Comparison of ENCODE assay signal across 12 cellular contexts in the genomic region with DNA sequence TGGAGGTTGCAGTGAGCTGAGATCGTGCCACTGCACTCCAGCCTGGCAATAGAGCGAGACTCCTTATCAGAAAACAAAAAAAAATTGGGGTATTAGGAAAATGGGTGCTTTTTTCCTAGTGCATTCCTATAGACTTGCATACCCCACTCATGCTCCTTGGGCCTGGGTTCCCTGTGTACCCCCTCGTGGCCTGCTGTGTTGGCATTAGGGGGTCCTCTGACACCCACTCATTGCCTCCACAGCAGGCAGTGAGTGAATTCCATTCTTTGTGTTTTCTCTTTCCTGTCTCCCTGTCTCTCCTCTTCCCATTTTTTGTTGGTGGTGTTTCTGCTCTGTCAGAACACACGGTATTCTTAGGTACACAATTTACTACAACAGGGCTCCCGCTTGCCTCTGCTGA. TPM values are rescaled to one million over a fixed set of nuclear protein-coding genes. Genes with fewer than 3 reads are reported as not detected.
DNase-seq lines count a peak whose midpoint lies in the region; ATAC-seq and TF ChIP-seq lines count a peak whose summit lies in the region.
"Had no signal": no experiment of that assay in that cellular context is flagged by ENCODE, and none has a peak within 500 bp of the region (broad histone marks: within the 10 kb centered on the region; RNA-seq: fewer than 3 reads in every experiment).

No MANE protein-coding gene starts in this region.

- no peaks in the 10 kb centered on the region for H3K79me2 ChIP-seq in parathyroid adenoma

- H3K4me3 Mint-ChIP-seq in activated CD8-positive, alpha-beta memory T cell treated with anti-CD3 and anti-CD28 coated beads, Interleukin-2, amount 10 ng/mL, durations not matched to agents 7 days and 5 days, result no peak overlapping the region
- H3K4me3 Mint-ChIP-seq in activated CD4-positive, alpha-beta memory T cell treated with anti-CD3 and anti-CD28 coated beads for 36 hours, result no peak overlapping the region
- H3K4me3 Mint-ChIP-seq in endothelial cell (ENCODE audit: unreplicated experiment), result no peak overlapping the region

- POLR2A ChIA-PET in activated CD4-positive, alpha-beta memory T cell treated with anti-CD3 and anti-CD28 coated beads for 36 hours (lab: Charles Lee), result interaction anchor here (1.0 to 1.2 kb wide), 2 partner anchors 33 to 178 kb away, joined by 3 to 5 read pairs; no protein-coding TSS in a partner anchor
- POLR2A ChIA-PET in HEK293T (lab: Yijun Ruan, JAX), result no interaction called here

- no peaks in the 10 kb centered on the region for H3K27me3 ChIP-seq in parathyroid adenoma (ENCODE audit: control insufficient read depth, insufficient read depth, low read length)

- no peak for DNase-seq in activated CD8-positive, alpha-beta memory T cell treated with anti-CD3 and anti-CD28 coated beads, Interleukin-2, amount 10 ng/mL, durations not matched to agents 7 days and 5 days
- no peak for DNase-seq in activated CD8-positive, alpha-beta memory T cell treated with anti-CD3 and anti-CD28 coated beads, Interleukin-2, amount 50 U/mL, for 48 hours
- no peak for DNase-seq in activated CD4-positive, alpha-beta memory T cell treated with anti-CD3 and anti-CD28 coated beads for 36 hours
- DNase-seq in endothelial cell (ENCODE audit: low spot score) (no peak), HEK293T (ENCODE audit: extremely low spot score) (no peak)
- DNase-seq: cortex of kidney, NCI-H187, NCI-H774 had no signal

- no peaks in the 10 kb centered on the region for H3K36me3 ChIP-seq in parathyroid adenoma (ENCODE audit: control insufficient read depth, insufficient read depth, low read length)

- intact Hi-C loops in activated CD4-positive, alpha-beta memory T cell treated with anti-CD3 and anti-CD28 coated beads for 36 hours (cut with micrococcal nuclease), result no loop called here

- H3K27ac ChIP-seq in parathyroid adenoma, result peak overlapping the region; percentile 32
- H3K27ac ChIP-seq: KMS-11 had no signal

- no peak for ATAC-seq in activated CD8-positive, alpha-beta memory T cell treated with anti-CD3 and anti-CD28 coated beads, Interleukin-2, amount 10 ng/mL, durations not matched to agents 7 days and 5 days
- no peak for ATAC-seq in GM19397 (IDR thresholded peaks at IDR 0.05; ENCODE audit: unreplicated experiment)
- no peak for ATAC-seq in HG03342 (IDR thresholded peaks at IDR 0.05; ENCODE audit: unreplicated experiment)

- H3K9ac ChIP-seq in parathyroid adenoma, result no peak overlapping the region
- H3K9ac ChIP-seq: KMS-11 had no signal

- H3K4me1 Mint-ChIP-seq in activated CD8-positive, alpha-beta memory T cell treated with anti-CD3 and anti-CD28 coated beads, Interleukin-2, amount 10 ng/mL, durations not matched to agents 7 days and 5 days, result peaks cover 24% of the 10 kb centered on the region
- H3K4me1 Mint-ChIP-seq in activated CD4-positive, alpha-beta memory T cell treated with anti-CD3 and anti-CD28 coated beads for 36 hours (ENCODE audit: low read depth), result peaks cover 26% of the 10 kb centered on the region
- H3K4me1 Mint-ChIP-seq in endothelial cell (ENCODE audit: unreplicated experiment), result peaks cover 24% of the 10 kb centered on the region

- H3K4me3 ChIP-seq in parathyroid adenoma (ENCODE audit: low read depth, low read length), result no peak overlapping the region

- CTCF ChIA-PET in activated CD8-positive, alpha-beta memory T cell treated with anti-CD3 and anti-CD28 coated beads, Interleukin-2, amount 10 ng/mL, durations not matched to agents 7 days and 5 days (lab: Charles Lee), result interaction anchor here (1.1 to 1.2 kb wide), 4 partner anchors 12 to 272 kb away, joined by 3 to 4 read pairs (median 3); no protein-coding TSS in a partner anchor
- CTCF ChIA-PET in activated CD4-positive, alpha-beta memory T cell treated with anti-CD3 and anti-CD28 coated beads for 36 hours (lab: Charles Lee), result interaction anchor here (1.1 to 1.6 kb wide), 3 partner anchors 33 to 50 kb away, joined by 3 to 6 read pairs (median 5); no protein-coding TSS in a partner anchor
- CTCF ChIA-PET in HEK293T (lab: Yijun Ruan, JAX), result no interaction called here

- H3K27me3 Mint-ChIP-seq in activated CD8-positive, alpha-beta memory T cell treated with anti-CD3 and anti-CD28 coated beads, Interleukin-2, amount 10 ng/mL, durations not matched to agents 7 days and 5 days, result no peaks in the 10 kb centered on the region
- H3K27me3 Mint-ChIP-seq in activated CD4-positive, alpha-beta memory T cell treated with anti-CD3 and anti-CD28 coated beads for 36 hours, result no peaks in the 10 kb centered on the region
- peaks cover 4% of the 10 kb centered on the region for H3K27me3 Mint-ChIP-seq in endothelial cell (ENCODE audit: unreplicated experiment)

- H2AFZ ChIP-seq in parathyroid adenoma, result no peak overlapping the region

- no peaks in the 10 kb centered on the region for H3K4me1 ChIP-seq in parathyroid adenoma

- TF ChIP-seq CTCF in endothelial cell (IDR thresholded peaks at IDR 0.05; ENCODE audit: unreplicated experiment), result no peak
- TF ChIP-seq CTCF in parathyroid adenoma (IDR thresholded peaks at IDR 0.05), result no peak

- H3K27ac Mint-ChIP-seq in activated CD8-positive, alpha-beta memory T cell treated with anti-CD3 and anti-CD28 coated beads, Interleukin-2, amount 10 ng/mL, durations not matched to agents 7 days and 5 days, result peak overlapping the region; percentile 59
- peak overlapping the region; percentile 82 for H3K27ac Mint-ChIP-seq in activated CD4-positive, alpha-beta memory T cell treated with anti-CD3 and anti-CD28 coated beads for 36 hours
- peak overlapping the region; percentile 95 for H3K27ac Mint-ChIP-seq in endothelial cell (ENCODE audit: unreplicated experiment)

- H3K36me3 Mint-ChIP-seq in activated CD8-positive, alpha-beta memory T cell treated with anti-CD3 and anti-CD28 coated beads, Interleukin-2, amount 10 ng/mL, durations not matched to agents 7 days and 5 days, result peaks cover 22% of the 10 kb centered on the region
- H3K36me3 Mint-ChIP-seq in activated CD4-positive, alpha-beta memory T cell treated with anti-CD3 and anti-CD28 coated beads for 36 hours, result peaks cover 24% of the 10 kb centered on the region
- H3K36me3 Mint-ChIP-seq in endothelial cell (ENCODE audit: low read depth, unreplicated experiment), result peaks cover 26% of the 10 kb centered on the region

- H3K9me3 ChIP-seq in parathyroid adenoma (ENCODE audit: control insufficient read depth, low read length), result no peaks in the 10 kb centered on the region

- H3K9me3 Mint-ChIP-seq in activated CD8-positive, alpha-beta memory T cell treated with anti-CD3 and anti-CD28 coated beads, Interleukin-2, amount 10 ng/mL, durations not matched to agents 7 days and 5 days (ENCODE audit: low read depth), result no peaks in the 10 kb centered on the region
- H3K9me3 Mint-ChIP-seq in activated CD4-positive, alpha-beta memory T cell treated with anti-CD3 and anti-CD28 coated beads for 36 hours, result no peaks in the 10 kb centered on the region
- H3K9me3 Mint-ChIP-seq in endothelial cell (ENCODE audit: unreplicated experiment), result no peaks in the 10 kb centered on the region

- H3K4me2 ChIP-seq in parathyroid adenoma (ENCODE audit: low read length), result no peak overlapping the region
- H3K4me2 ChIP-seq: KMS-11 had no signal

TF ChIP-seq in HEK293T, 16 proteins besides CTCF, POLR2A, EP300 and RAD21:
- TF ChIP-seq L3MBTL2 (conservative IDR thresholded peaks at IDR 0.05), result no peak
- no peak for TF ChIP-seq SUZ12 (IDR thresholded peaks at IDR 0.05)
- TF ChIP-seq SP1 (IDR thresholded peaks at IDR 0.05), result no peak
TF ChIP-seq in HEK293T: peak in this region for 0.

RNA-seq across cellular contexts. Expression of a gene that starts 42.8 kb away (rescaled TPM):
- 10 to 100 TPM; 51.3 to 53.5 TPM for total RNA-seq in activated CD8-positive, alpha-beta memory T cell treated with anti-CD3 and anti-CD28 coated beads, Interleukin-2, amount 10 ng/mL, durations not matched to agents 7 days and 5 days
- total RNA-seq in activated CD4-positive, alpha-beta memory T cell treated with anti-CD3 and anti-CD28 coated beads for 36 hours, result 10 to 100 TPM; 74.2 to 77.5 TPM
- 29.3 TPM for total RNA-seq in endothelial cell (ENCODE audit: unreplicated experiment)
